ENCODE assay signal across 23 cellular contexts in genomic region chr9:137402752-137403151, GRCh38. TPM values are rescaled to one million over a fixed set of nuclear protein-coding genes. Genes with fewer than 3 reads are reported as not detected.
"Had no signal": no experiment of that assay in that cellular context is flagged by ENCODE, and none has a peak within 500 bp of the region (broad histone marks: within the 10 kb centered on the region; RNA-seq: fewer than 3 reads in every experiment).

No MANE protein-coding gene starts in this region.

- H3K4me3 ChIP-seq: cardiac muscle cell, lung, skin epidermis, stomach had no signal

- DNase-seq: activated B cell treated with CpG ODN at 0.5 μM for 24 hours; activated CD4-positive, alpha-beta memory T cell treated with anti-CD3 and anti-CD28 coated beads, Interleukin-2, amount 10 ng/mL, durations not matched to agents 7 days and 5 days; activated CD4-positive, alpha-beta T cell treated with anti-CD3 and anti-CD28 coated beads for 4 hours; activated CD8-positive, alpha-beta memory T cell treated with anti-CD3 and anti-CD28 coated beads, Interleukin-2, amount 10 ng/mL, durations not matched to agents 7 days and 5 days; activated naive CD8-positive, alpha-beta T cell treated with anti-CD3 and anti-CD28 coated beads, Interleukin-2, amount 10 ng/mL, durations not matched to agents 7 days and 5 days; amygdala; foreskin keratinocyte; hippocampal formation; islet precursor cell; nephron progenitor cell; stimulated activated CD4-positive, alpha-beta T cell treated with anti-CD3 and anti-CD28 coated beads, Interleukin-15, amount 100 ng/mL, for 24 hours; stimulated activated CD4-positive, alpha-beta T cell treated with anti-CD3 and anti-CD28 coated beads, Interleukin-2, amount 100 ng/mL, for 48 hours; stomach; T-helper 2 cell; trophoblast cell had no signal

- H3K4me1 Mint-ChIP-seq: mesothelial cell of epicardium had no signal

- H3K9me3 ChIP-seq: stomach had no signal

- H3K27ac Mint-ChIP-seq: activated B cell treated with CpG ODN at 0.5 μM for 24 hours; activated CD4-positive, alpha-beta memory T cell treated with anti-CD3 and anti-CD28 coated beads, Interleukin-2, amount 10 ng/mL, durations not matched to agents 7 days and 5 days; activated CD8-positive, alpha-beta memory T cell treated with anti-CD3 and anti-CD28 coated beads, Interleukin-2, amount 10 ng/mL, durations not matched to agents 7 days and 5 days; activated naive CD8-positive, alpha-beta T cell treated with anti-CD3 and anti-CD28 coated beads, Interleukin-2, amount 10 ng/mL, durations not matched to agents 7 days and 5 days; mesothelial cell of epicardium had no signal

- H3K27me3 Mint-ChIP-seq: activated B cell treated with CpG ODN at 0.5 μM for 24 hours had no signal

- H3K27ac ChIP-seq: cardiac muscle cell, foreskin keratinocyte, skin epidermis, stomach had no signal

- H3K36me3 ChIP-seq: cardiac muscle cell had no signal

- H3K4me1 ChIP-seq: foreskin keratinocyte had no signal

- H3K4me3 Mint-ChIP-seq: activated B cell treated with CpG ODN at 0.5 μM for 24 hours; activated CD4-positive, alpha-beta memory T cell treated with anti-CD3 and anti-CD28 coated beads, Interleukin-2, amount 10 ng/mL, durations not matched to agents 7 days and 5 days; activated CD8-positive, alpha-beta memory T cell treated with anti-CD3 and anti-CD28 coated beads, Interleukin-2, amount 10 ng/mL, durations not matched to agents 7 days and 5 days; activated naive CD8-positive, alpha-beta T cell treated with anti-CD3 and anti-CD28 coated beads, Interleukin-2, amount 10 ng/mL, durations not matched to agents 7 days and 5 days; mesothelial cell of epicardium; nephron progenitor cell had no signal

- H3K9me3 Mint-ChIP-seq: activated CD4-positive, alpha-beta memory T cell treated with anti-CD3 and anti-CD28 coated beads, Interleukin-2, amount 10 ng/mL, durations not matched to agents 7 days and 5 days; activated naive CD8-positive, alpha-beta T cell treated with anti-CD3 and anti-CD28 coated beads, Interleukin-2, amount 10 ng/mL, durations not matched to agents 7 days and 5 days had no signal

- H3K27me3 ChIP-seq: cardiac muscle cell had no signal

RNA-seq across cellular contexts. Expression of gene ENTPD8, which starts 38.4 kb away (rescaled TPM):
- total RNA-seq: activated B cell treated with CpG ODN at 0.5 μM for 24 hours; activated CD4-positive, alpha-beta memory T cell treated with anti-CD3 and anti-CD28 coated beads, Interleukin-2, amount 10 ng/mL, durations not matched to agents 7 days and 5 days; activated CD8-positive, alpha-beta memory T cell treated with anti-CD3 and anti-CD28 coated beads, Interleukin-2, amount 10 ng/mL, durations not matched to agents 7 days and 5 days; activated naive CD8-positive, alpha-beta T cell treated with anti-CD3 and anti-CD28 coated beads, Interleukin-2, amount 10 ng/mL, durations not matched to agents 7 days and 5 days; epithelial cell of proximal tubule; foreskin keratinocyte; omental fat pad; posterior vena cava; temporal lobe had no signal
